In the genomic region with DNA sequence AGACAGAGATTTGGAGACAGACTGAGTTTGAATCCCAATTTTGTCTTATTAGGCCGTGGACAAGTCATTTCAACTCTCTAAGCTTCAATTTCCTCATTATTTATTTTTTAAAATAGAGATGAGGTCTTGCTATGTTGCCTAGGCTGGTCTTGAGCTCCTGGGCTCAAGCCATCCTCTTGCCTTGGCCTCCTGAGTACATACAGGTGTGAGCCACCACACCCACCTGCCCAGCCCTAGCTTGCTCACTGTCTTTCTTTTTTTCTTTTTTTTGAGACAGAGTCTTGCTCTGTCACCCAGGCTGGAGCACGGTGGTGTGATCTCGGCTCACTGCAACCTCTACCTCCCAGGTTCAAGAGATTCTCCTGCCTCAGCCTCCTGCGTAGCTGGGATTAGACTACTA, we compare ENCODE assay signal across 8 cellular contexts. TPM values are rescaled to one million over a fixed set of nuclear protein-coding genes. Genes with fewer than 3 reads are reported as not detected.
DNase-seq lines count a peak whose midpoint lies in the region; ATAC-seq and TF ChIP-seq lines count a peak whose summit lies in the region.
"Not testable (repeated sequence)": the region's sequence is repeated elsewhere in the genome, so short reads cannot be mapped to it uniquely, and the experiment has no call there.

No MANE protein-coding gene starts in this region.

- H3K4me1 ChIP-seq in PC-3 (ENCODE audit: insufficient read depth, low read length) (peaks cover 29% of the 10 kb centered on the region), left ventricle myocardium inferior (peaks cover 40% of the 10 kb centered on the region)

- intact Hi-C loops in CD14-positive monocyte (cut with micrococcal nuclease); left ventricle myocardium inferior (cut with micrococcal nuclease): not testable (repeated sequence)
- intact Hi-C loops in PC-3 (cut with micrococcal nuclease) = loop anchor here (1.0 to 5.0 kb wide), 5 partner anchors 9 to 53 kb away; partner anchors contain the start of gene PITPNC1

- H3K4me3 Mint-ChIP-seq in CD14-positive monocyte = not testable (repeated sequence)
- peak overlapping the region; percentile 31 for H3K4me3 Mint-ChIP-seq in central memory CD8-positive, alpha-beta T cell
- H3K4me3 Mint-ChIP-seq in natural killer cell treated with Interleukin-12 subunit alpha and Interleukin-12 subunit beta and Interleukin-15 and Interleukin-18, amount 100 ng/mL, for 72 hours = peak overlapping the region; percentile 75

- TSS peak; percentile 65 for BruUV-seq in PC-3 (replicated peaks; lab: Mats Ljungman, UMichigan)

- not testable (repeated sequence) for H3K79me2 ChIP-seq in PC-3 (ENCODE audit: low read length)

- not testable (repeated sequence) for TF ChIP-seq CTCF in CD14-positive monocyte (IDR thresholded peaks at IDR 0.05); PC-3 (conservative IDR thresholded peaks at IDR 0.05; ENCODE audit: low read depth, low read length); left ventricle myocardium inferior (IDR thresholded peaks at IDR 0.05; ENCODE audit: borderline replicate concordance)

- H3K4me2 ChIP-seq in PC-3 (ENCODE audit: low read length) = peak overlapping the region; percentile 40

- H3K9ac ChIP-seq in PC-3 (ENCODE audit: low read length) = peak overlapping the region; percentile 80

- H3K27me3 ChIP-seq in PC-3 (ENCODE audit: low read length); left ventricle myocardium inferior (ENCODE audit: low read depth): not testable (repeated sequence)

- peaks cover 45% of the 10 kb centered on the region for H3K4me1 Mint-ChIP-seq in CD14-positive monocyte
- H3K4me1 Mint-ChIP-seq in central memory CD8-positive, alpha-beta T cell = peaks cover 80% of the 10 kb centered on the region
- H3K4me1 Mint-ChIP-seq in natural killer cell treated with Interleukin-12 subunit alpha and Interleukin-12 subunit beta and Interleukin-15 and Interleukin-18, amount 100 ng/mL, for 72 hours (ENCODE audit: low read depth in 2 of 2) = peaks cover 68 to 81% of the 10 kb centered on the region in 2 donors

- H2AFZ ChIP-seq in PC-3 (ENCODE audit: low read length) = not testable (repeated sequence)

- DNase-seq in CD14-positive monocyte (ENCODE audit: low spot score); PC-3; central memory CD8-positive, alpha-beta T cell (ENCODE audit: low spot score in 2 of 2); left ventricle myocardium inferior; natural killer cell treated with Interleukin-12 subunit alpha and Interleukin-12 subunit beta and Interleukin-15 and Interleukin-18, amount 100 ng/mL, for 72 hours (ENCODE audit: low spot score): not testable (repeated sequence)
- DNase-seq in activated CD4-positive, alpha-beta T cell treated with anti-CD3 and anti-CD28 coated beads for 48 hours = peak; percentile 28
- DNase-seq in activated effector memory CD4-positive, alpha-beta T cell treated with Interleukin-2 at 50 U/mL for 16 hours = peak; percentile 21
- peak in 2 of 3 experiments; percentile 15 to 29 for DNase-seq in stimulated activated CD4-positive, alpha-beta T cell treated with anti-CD3 and anti-CD28 coated beads, TNF-alpha, amount 100 ng/mL, for 4 hours (ENCODE audit: low read depth in 3 of 3)

- H3K27me3 Mint-ChIP-seq in CD14-positive monocyte (ENCODE audit: low read depth in 3 of 3); central memory CD8-positive, alpha-beta T cell; natural killer cell treated with Interleukin-12 subunit alpha and Interleukin-12 subunit beta and Interleukin-15 and Interleukin-18, amount 100 ng/mL, for 72 hours: not testable (repeated sequence)

- not testable (repeated sequence) for H3K9me2 ChIP-seq in PC-3 (replicated peaks; ENCODE audit: low read length)

- CTCF ChIA-PET in PC-3 (lab: Charles Lee) = interaction anchor here (0.7 kb wide), 1 partner anchor 53 kb away, joined by 5 read pairs; no protein-coding TSS in a partner anchor

- H3K36me3 Mint-ChIP-seq in CD14-positive monocyte; central memory CD8-positive, alpha-beta T cell (ENCODE audit: insufficient read depth); natural killer cell treated with Interleukin-12 subunit alpha and Interleukin-12 subunit beta and Interleukin-15 and Interleukin-18, amount 100 ng/mL, for 72 hours: not testable (repeated sequence)

- H3F3A ChIP-seq in PC-3 (ENCODE audit: low read length, unreplicated experiment) = not testable (repeated sequence)

- ATAC-seq in PC-3 = peak; percentile 20
- peak; percentile 67 for ATAC-seq in central memory CD8-positive, alpha-beta T cell (replicated peaks; ENCODE audit: extremely low read depth, poor library complexity, severe bottlenecking)
- ATAC-seq in natural killer cell treated with Interleukin-12 subunit alpha and Interleukin-12 subunit beta and Interleukin-15 and Interleukin-18, amount 100 ng/mL, for 72 hours = peak in 1 of 2 donors; percentile 48

- peak overlapping the region; percentile 66 to 90 (median 80) for H3K27ac Mint-ChIP-seq in CD14-positive monocyte
- H3K27ac Mint-ChIP-seq in central memory CD8-positive, alpha-beta T cell (ENCODE audit: low read depth) = peak overlapping the region; percentile 93
- peak overlapping the region; percentile 93 to 97 for H3K27ac Mint-ChIP-seq in natural killer cell treated with Interleukin-12 subunit alpha and Interleukin-12 subunit beta and Interleukin-15 and Interleukin-18, amount 100 ng/mL, for 72 hours

- peak overlapping the region; percentile 96 for H3K27ac ChIP-seq in PC-3 (ENCODE audit: low read length)
- H3K27ac ChIP-seq in left ventricle myocardium inferior (replicated peaks) = peak overlapping the region; percentile 87

- H3K9me3 Mint-ChIP-seq in CD14-positive monocyte; central memory CD8-positive, alpha-beta T cell; natural killer cell treated with Interleukin-12 subunit alpha and Interleukin-12 subunit beta and Interleukin-15 and Interleukin-18, amount 100 ng/mL, for 72 hours: not testable (repeated sequence)

- POLR2A ChIA-PET in PC-3 (lab: Charles Lee; ENCODE audit: unreplicated experiment) = interaction anchor here (1.0 kb wide), 1 partner anchor 19 kb away, joined by 11 read pairs; no protein-coding TSS in a partner anchor

- H3K4me3 ChIP-seq in PC-3 (ENCODE audit: low read length); left ventricle myocardium inferior: not testable (repeated sequence)

- H3K36me3 ChIP-seq in PC-3 (ENCODE audit: low read depth, low read length); left ventricle myocardium inferior: not testable (repeated sequence)

- not testable (repeated sequence) for H4K20me1 ChIP-seq in PC-3 (ENCODE audit: low read length)

- H3K9me3 ChIP-seq in PC-3 (ENCODE audit: low read length); left ventricle myocardium inferior (replicated peaks): not testable (repeated sequence)

RNA-seq across cellular contexts. Expression of gene PITPNC1, which starts 45.2 kb away (rescaled TPM):
- polyA plus RNA-seq in CD14-positive monocyte = 10 to 100 TPM; 21.7 to 31.0 TPM
- total RNA-seq in PC-3 (2014; rRNA removed) = 23.1 and 25.4 TPM in 2 replicates
- total RNA-seq in left ventricle myocardium inferior = 8.1 TPM
- 10 to 100 TPM; 73.9 to 81.9 TPM for total RNA-seq in natural killer cell treated with Interleukin-12 subunit alpha and Interleukin-12 subunit beta and Interleukin-15 and Interleukin-18, amount 100 ng/mL, for 72 hours

RNA-seq across cellular contexts. Expression of gene PSMD12, which starts 55.9 kb away (rescaled TPM):
- polyA plus RNA-seq in CD14-positive monocyte = 10 to 100 TPM; 17.8 to 30.7 TPM
- total RNA-seq in PC-3 (2014; rRNA removed) = 60.0 and 68.8 TPM in 2 replicates
- total RNA-seq in left ventricle myocardium inferior = 45.0 TPM
- total RNA-seq in natural killer cell treated with Interleukin-12 subunit alpha and Interleukin-12 subunit beta and Interleukin-15 and Interleukin-18, amount 100 ng/mL, for 72 hours = 10 to 100 TPM; 87.3 to 90.5 TPM
